8 cellular contexts compared by ENCODE assay signal in the genomic region with DNA sequence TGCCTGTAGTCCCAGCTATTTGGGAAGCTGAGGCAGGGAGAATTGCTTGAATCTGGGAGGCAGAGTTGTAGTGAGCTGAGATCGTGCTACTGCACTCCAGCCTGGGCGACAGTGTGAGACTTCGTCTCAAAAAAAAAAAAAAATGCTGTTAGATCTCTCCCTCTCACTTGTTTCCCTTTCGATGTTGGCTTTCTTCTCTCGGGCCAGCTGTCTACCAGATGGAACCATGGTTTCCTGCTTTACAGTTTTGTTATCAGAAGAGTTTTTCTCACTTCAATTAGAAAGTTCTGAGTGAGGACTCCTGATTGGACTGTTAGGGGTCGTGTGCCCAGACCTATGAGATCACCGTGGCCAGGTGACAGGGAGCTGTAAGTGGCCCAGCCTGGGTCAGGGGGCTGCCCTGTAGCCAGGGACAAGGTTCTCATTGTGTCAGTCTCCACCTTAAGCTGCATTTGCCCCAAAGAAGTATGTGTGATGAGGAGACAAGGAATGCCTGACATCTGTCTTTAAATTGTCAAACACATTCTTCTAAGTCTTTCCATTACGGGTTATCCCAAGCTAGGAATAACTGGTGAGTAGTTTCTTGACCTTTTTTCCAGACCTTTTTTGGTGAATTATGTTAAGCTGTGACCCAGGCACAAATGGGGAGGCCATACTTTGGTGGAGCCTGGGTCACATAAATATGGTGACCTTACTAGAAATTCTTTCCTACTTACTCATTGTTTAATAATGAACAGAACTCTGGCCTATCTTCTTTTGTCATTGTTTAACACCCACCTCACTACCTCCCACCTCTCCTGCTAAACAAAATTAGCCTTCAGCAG. TPM values are rescaled to one million over a fixed set of nuclear protein-coding genes. Genes with fewer than 3 reads are reported as not detected.
DNase-seq lines count a peak whose midpoint lies in the region; ATAC-seq and TF ChIP-seq lines count a peak whose summit lies in the region.

No MANE protein-coding gene starts in this region.

- H3K4me1 Mint-ChIP-seq in IgD-negative memory B cell (peaks cover 8 to 20% (median 15%) of the 10 kb centered on the region in 3 donors), osteocyte (ENCODE audit: unreplicated experiment) (peaks cover 30% of the 10 kb centered on the region)
- peaks cover 51% of the 10 kb centered on the region for H3K4me1 Mint-ChIP-seq in activated naive CD8-positive, alpha-beta T cell treated with anti-CD3 and anti-CD28 coated beads, Interleukin-2, amount 50 U/mL, for 24 hours

- H3K9me3 Mint-ChIP-seq in IgD-negative memory B cell (no peaks in the 10 kb centered on the region), osteocyte (ENCODE audit: unreplicated experiment) (no peaks in the 10 kb centered on the region)
- H3K9me3 Mint-ChIP-seq in activated naive CD8-positive, alpha-beta T cell treated with anti-CD3 and anti-CD28 coated beads, Interleukin-2, amount 50 U/mL, for 24 hours = no peaks in the 10 kb centered on the region

- peak; percentile 67 for DNase-seq in Caki2 (ENCODE audit: low read depth)
- peak; percentile 14 for DNase-seq in activated naive CD8-positive, alpha-beta T cell treated with anti-CD3 and anti-CD28 coated beads, Interleukin-2, amount 50 U/mL, for 24 hours
- DNase-seq in osteocyte (ENCODE audit: extremely low spot score, unreplicated experiment) = no peak
- no peak for DNase-seq in amniotic stem cell (lab: John Stamatoyannopoulos, UW)
- DNase-seq in cerebellar cortex (ENCODE audit: low spot score) = no peak
- DNase-seq in NCI-H82 (lab: John Stamatoyannopoulos, UW) = no peak

- H3K36me3 Mint-ChIP-seq in IgD-negative memory B cell (no peaks in the 10 kb centered on the region), osteocyte (ENCODE audit: unreplicated experiment) (no peaks in the 10 kb centered on the region)
- H3K36me3 Mint-ChIP-seq in activated naive CD8-positive, alpha-beta T cell treated with anti-CD3 and anti-CD28 coated beads, Interleukin-2, amount 50 U/mL, for 24 hours (ENCODE audit: low read depth) = peaks cover 15% of the 10 kb centered on the region

- H3K27me3 Mint-ChIP-seq in IgD-negative memory B cell (no peaks in the 10 kb centered on the region), osteocyte (ENCODE audit: unreplicated experiment) (no peaks in the 10 kb centered on the region)
- H3K27me3 Mint-ChIP-seq in activated naive CD8-positive, alpha-beta T cell treated with anti-CD3 and anti-CD28 coated beads, Interleukin-2, amount 50 U/mL, for 24 hours = no peaks in the 10 kb centered on the region

- peak overlapping the region; percentile 16 to 94 (median 86) for H3K27ac Mint-ChIP-seq in IgD-negative memory B cell
- peak overlapping the region; percentile 76 for H3K27ac Mint-ChIP-seq in activated naive CD8-positive, alpha-beta T cell treated with anti-CD3 and anti-CD28 coated beads, Interleukin-2, amount 50 U/mL, for 24 hours
- peak overlapping the region; percentile 86 for H3K27ac Mint-ChIP-seq in osteocyte (ENCODE audit: unreplicated experiment)

- in situ Hi-C loops in Caki2 (cut with HindIII; ENCODE audit: low pct_unique_long_range_greater_than_20kb, low sequenced_read_pairs) = no loop called here

- TF ChIP-seq CTCF in osteocyte (IDR thresholded peaks at IDR 0.05) = no peak

- H3K4me3 Mint-ChIP-seq in IgD-negative memory B cell = peak overlapping the region in 3 of 4 donors; percentile 2 to 74 (median 67)
- H3K4me3 Mint-ChIP-seq in activated naive CD8-positive, alpha-beta T cell treated with anti-CD3 and anti-CD28 coated beads, Interleukin-2, amount 50 U/mL, for 24 hours = peak overlapping the region; percentile 25
- H3K4me3 Mint-ChIP-seq in osteocyte (ENCODE audit: unreplicated experiment) = no peak overlapping the region

- ATAC-seq in GM21515 (IDR thresholded peaks at IDR 0.05; ENCODE audit: unreplicated experiment) = peak; percentile 82
- peak; percentile 78 for ATAC-seq in activated naive CD8-positive, alpha-beta T cell treated with anti-CD3 and anti-CD28 coated beads, Interleukin-2, amount 50 U/mL, for 24 hours

RNA-seq across cellular contexts. Expression of a gene that starts 25.2 kb away (rescaled TPM):
- 73.8 and 108 TPM in 2 replicates for total RNA-seq in Caki2 (2014; rRNA removed; shearing (Covaris generic); ENCODE audit: low replicate concordance)
- polyA plus RNA-seq in IgD-negative memory B cell = 48.4 TPM
- total RNA-seq in osteocyte = 20.8 and 24.8 TPM in 2 replicates

RNA-seq across cellular contexts. Expression of a gene that starts 32.3 kb away (rescaled TPM):
- 5,634 and 5,951 TPM in 2 replicates for total RNA-seq in Caki2 (2014; rRNA removed; shearing (Covaris generic); ENCODE audit: low replicate concordance)
- polyA plus RNA-seq in IgD-negative memory B cell = 1,406 TPM
- total RNA-seq in osteocyte = 2,560 and 2,646 TPM in 2 replicates

RNA-seq across cellular contexts. Expression of a gene that starts 32.7 kb away (rescaled TPM):
- 20.0 and 42.1 TPM in 2 replicates for total RNA-seq in Caki2 (2014; rRNA removed; shearing (Covaris generic); ENCODE audit: low replicate concordance)
- 8.0 TPM for polyA plus RNA-seq in IgD-negative memory B cell
- 13.7 and 13.8 TPM in 2 replicates for total RNA-seq in osteocyte

Comparison
In these comparisons a context has a peak if more than half of its experiments do, and no peak if none do; other contexts are left out.
1. DNase-seq: peak in Caki2 (single experiment) and activated naive CD8-positive, alpha-beta T cell treated with anti-CD3 and anti-CD28 coated beads, Interleukin-2, amount 50 U/mL, for 24 hours (single experiment); none in osteocyte (single experiment), amniotic stem cell (single experiment), cerebellar cortex (single experiment) and NCI-H82 (single experiment).
2. Peak in every context shown above with its lines, with median percentiles within 50 percentile points of each other: H3K27ac Mint-ChIP-seq.